In the genomic region with DNA sequence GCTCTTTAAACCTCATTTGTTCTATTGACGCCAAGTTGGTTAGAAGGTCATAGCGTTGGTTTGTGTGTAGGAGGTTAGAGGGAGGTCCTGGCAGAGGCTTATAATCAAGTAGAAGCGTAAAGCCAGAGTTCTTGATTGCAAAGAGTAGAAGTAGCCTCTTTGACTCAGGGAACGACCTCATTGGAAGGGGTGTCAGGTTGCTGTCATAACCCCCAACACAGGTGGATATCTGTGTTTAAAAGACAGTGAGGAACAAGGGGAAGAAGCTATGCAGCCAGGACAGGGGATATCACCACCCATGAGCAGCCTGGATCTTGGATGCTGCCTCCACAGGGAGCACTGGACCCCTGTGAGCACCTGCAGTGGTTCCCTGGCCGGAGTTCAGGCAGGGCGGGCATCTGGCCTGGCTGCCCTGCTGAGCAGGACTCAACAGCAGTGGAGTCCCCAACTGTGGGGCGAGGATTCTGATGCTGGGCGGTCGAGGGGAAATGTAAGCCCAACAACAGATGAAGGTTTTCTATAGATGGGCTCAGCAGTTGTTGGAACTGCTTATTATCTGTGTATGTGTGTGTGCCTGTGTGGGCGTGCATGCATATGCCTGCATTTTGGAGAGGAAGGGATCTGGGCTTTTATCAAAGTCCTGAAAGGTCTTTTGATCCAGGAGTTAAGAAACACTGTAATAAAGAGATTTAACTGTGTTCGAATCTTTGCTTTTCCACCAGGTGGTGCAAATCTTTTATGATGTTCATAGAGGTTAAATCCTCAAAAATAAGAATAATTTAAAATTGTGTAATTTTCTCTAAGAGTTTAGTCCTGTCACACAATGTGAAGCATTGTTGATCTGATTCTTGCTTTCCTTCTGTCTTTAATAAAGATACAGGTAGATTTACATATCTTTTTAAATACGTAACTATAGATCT, we compare ENCODE assay signal across 3 cellular contexts.
TF ChIP-seq lines count a peak whose summit lies in the region.

No MANE protein-coding gene starts in this region.

TF ChIP-seq in SK-N-SH, 30 proteins besides CTCF, POLR2A, EP300 and RAD21:
- TF ChIP-seq RFX5 (IDR thresholded peaks at IDR 0.05; ENCODE audit: low read length) (no peak), ELF1 (IDR thresholded peaks at IDR 0.05) (no peak), NRF1 (IDR thresholded peaks at IDR 0.05; ENCODE audit: low read depth, low read length) (no peak), FOSL2 (IDR thresholded peaks at IDR 0.05; ENCODE audit: borderline replicate concordance, low read depth) (no peak), TEAD4 (IDR thresholded peaks at IDR 0.05; ENCODE audit: borderline replicate concordance, insufficient read depth) (no peak), MEF2A (IDR thresholded peaks at IDR 0.05; ENCODE audit: borderline replicate concordance, low read depth) (no peak), TAF1 (IDR thresholded peaks at IDR 0.05; ENCODE audit: borderline replicate concordance, low read depth, low read length) (no peak), RXRA (IDR thresholded peaks at IDR 0.05; ENCODE audit: borderline replicate concordance, low read depth) (no peak), YY1 (IDR thresholded peaks at IDR 0.05; ENCODE audit: low read depth) (no peak), FOXM1 (IDR thresholded peaks at IDR 0.05; ENCODE audit: low read depth) (no peak), MXI1 (IDR thresholded peaks at IDR 0.05; ENCODE audit: low read depth, low read length) (no peak), FOXJ3 (CRISPR knock-in tag; IDR thresholded peaks at IDR 0.05) (no peak), SMC3 (IDR thresholded peaks at IDR 0.05; ENCODE audit: low read depth, low read length) (no peak), POLR2AphosphoS5 (IDR thresholded peaks at IDR 0.05; ENCODE audit: low read depth, low read length) (no peak)
- TF ChIP-seq, protein P1, sequence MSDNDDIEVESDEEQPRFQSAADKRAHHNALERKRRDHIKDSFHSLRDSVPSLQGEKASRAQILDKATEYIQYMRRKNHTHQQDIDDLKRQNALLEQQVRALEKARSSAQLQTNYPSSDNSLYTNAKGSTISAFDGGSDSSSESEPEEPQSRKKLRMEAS (IDR thresholded peaks at IDR 0.05; ENCODE audit: low read depth): no peak
- TF ChIP-seq, protein P2, sequence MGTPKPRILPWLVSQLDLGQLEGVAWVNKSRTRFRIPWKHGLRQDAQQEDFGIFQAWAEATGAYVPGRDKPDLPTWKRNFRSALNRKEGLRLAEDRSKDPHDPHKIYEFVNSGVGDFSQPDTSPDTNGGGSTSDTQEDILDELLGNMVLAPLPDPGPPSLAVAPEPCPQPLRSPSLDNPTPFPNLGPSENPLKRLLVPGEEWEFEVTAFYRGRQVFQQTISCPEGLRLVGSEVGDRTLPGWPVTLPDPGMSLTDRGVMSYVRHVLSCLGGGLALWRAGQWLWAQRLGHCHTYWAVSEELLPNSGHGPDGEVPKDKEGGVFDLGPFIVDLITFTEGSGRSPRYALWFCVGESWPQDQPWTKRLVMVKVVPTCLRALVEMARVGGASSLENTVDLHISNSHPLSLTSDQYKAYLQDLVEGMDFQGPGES (IDR thresholded peaks at IDR 0.05; ENCODE audit: low read depth, low read length): no peak

TF ChIP-seq in SK-N-SH treated with all-trans-retinoic acid at 6 μM for 48 hours, 23 proteins besides CTCF, POLR2A, EP300 and RAD21:
- TF ChIP-seq, protein P3, sequence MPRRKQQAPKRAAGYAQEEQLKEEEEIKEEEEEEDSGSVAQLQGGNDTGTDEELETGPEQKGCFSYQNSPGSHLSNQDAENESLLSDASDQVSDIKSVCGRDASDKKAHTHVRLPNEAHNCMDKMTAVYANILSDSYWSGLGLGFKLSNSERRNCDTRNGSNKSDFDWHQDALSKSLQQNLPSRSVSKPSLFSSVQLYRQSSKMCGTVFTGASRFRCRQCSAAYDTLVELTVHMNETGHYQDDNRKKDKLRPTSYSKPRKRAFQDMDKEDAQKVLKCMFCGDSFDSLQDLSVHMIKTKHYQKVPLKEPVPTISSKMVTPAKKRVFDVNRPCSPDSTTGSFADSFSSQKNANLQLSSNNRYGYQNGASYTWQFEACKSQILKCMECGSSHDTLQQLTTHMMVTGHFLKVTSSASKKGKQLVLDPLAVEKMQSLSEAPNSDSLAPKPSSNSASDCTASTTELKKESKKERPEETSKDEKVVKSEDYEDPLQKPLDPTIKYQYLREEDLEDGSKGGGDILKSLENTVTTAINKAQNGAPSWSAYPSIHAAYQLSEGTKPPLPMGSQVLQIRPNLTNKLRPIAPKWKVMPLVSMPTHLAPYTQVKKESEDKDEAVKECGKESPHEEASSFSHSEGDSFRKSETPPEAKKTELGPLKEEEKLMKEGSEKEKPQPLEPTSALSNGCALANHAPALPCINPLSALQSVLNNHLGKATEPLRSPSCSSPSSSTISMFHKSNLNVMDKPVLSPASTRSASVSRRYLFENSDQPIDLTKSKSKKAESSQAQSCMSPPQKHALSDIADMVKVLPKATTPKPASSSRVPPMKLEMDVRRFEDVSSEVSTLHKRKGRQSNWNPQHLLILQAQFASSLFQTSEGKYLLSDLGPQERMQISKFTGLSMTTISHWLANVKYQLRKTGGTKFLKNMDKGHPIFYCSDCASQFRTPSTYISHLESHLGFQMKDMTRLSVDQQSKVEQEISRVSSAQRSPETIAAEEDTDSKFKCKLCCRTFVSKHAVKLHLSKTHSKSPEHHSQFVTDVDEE (CRISPR knock-in tag; IDR thresholded peaks at IDR 0.05): no peak
- TF ChIP-seq RARB (CRISPR knock-in tag; IDR thresholded peaks at IDR 0.05) (no peak), SNAI2 (CRISPR knock-in tag; IDR thresholded peaks at IDR 0.05) (no peak), ISL1 (CRISPR knock-in tag; IDR thresholded peaks at IDR 0.05) (no peak), ZNF8 (CRISPR knock-in tag; IDR thresholded peaks at IDR 0.05) (no peak), OSR1 (CRISPR knock-in tag; IDR thresholded peaks at IDR 0.05) (no peak), ARNTL (CRISPR knock-in tag; IDR thresholded peaks at IDR 0.05; ENCODE audit: borderline replicate concordance, low read depth) (no peak), ZFP30 (CRISPR knock-in tag; IDR thresholded peaks at IDR 0.05) (no peak), PPARA (CRISPR knock-in tag; IDR thresholded peaks at IDR 0.05; ENCODE audit: borderline replicate concordance) (no peak), ZNF565 (CRISPR knock-in tag; conservative IDR thresholded peaks at IDR 0.05; ENCODE audit: low read depth) (no peak), ZNF70 (CRISPR knock-in tag; IDR thresholded peaks at IDR 0.05) (no peak)
- TF ChIP-seq, protein P4, sequence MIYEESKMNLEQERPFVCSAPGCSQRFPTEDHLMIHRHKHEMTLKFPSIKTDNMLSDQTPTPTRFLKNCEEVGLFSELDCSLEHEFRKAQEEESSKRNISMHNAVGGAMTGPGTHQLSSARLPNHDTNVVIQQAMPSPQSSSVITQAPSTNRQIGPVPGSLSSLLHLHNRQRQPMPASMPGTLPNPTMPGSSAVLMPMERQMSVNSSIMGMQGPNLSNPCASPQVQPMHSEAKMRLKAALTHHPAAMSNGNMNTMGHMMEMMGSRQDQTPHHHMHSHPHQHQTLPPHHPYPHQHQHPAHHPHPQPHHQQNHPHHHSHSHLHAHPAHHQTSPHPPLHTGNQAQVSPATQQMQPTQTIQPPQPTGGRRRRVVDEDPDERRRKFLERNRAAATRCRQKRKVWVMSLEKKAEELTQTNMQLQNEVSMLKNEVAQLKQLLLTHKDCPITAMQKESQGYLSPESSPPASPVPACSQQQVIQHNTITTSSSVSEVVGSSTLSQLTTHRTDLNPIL (CRISPR knock-in tag; IDR thresholded peaks at IDR 0.05; ENCODE audit: low read depth): no peak
- TF ChIP-seq, protein P5, sequence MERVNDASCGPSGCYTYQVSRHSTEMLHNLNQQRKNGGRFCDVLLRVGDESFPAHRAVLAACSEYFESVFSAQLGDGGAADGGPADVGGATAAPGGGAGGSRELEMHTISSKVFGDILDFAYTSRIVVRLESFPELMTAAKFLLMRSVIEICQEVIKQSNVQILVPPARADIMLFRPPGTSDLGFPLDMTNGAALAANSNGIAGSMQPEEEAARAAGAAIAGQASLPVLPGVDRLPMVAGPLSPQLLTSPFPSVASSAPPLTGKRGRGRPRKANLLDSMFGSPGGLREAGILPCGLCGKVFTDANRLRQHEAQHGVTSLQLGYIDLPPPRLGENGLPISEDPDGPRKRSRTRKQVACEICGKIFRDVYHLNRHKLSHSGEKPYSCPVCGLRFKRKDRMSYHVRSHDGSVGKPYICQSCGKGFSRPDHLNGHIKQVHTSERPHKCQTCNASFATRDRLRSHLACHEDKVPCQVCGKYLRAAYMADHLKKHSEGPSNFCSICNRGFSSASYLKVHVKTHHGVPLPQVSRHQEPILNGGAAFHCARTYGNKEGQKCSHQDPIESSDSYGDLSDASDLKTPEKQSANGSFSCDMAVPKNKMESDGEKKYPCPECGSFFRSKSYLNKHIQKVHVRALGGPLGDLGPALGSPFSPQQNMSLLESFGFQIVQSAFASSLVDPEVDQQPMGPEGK (CRISPR knock-in tag; IDR thresholded peaks at IDR 0.05; ENCODE audit: borderline replicate concordance): no peak
TF ChIP-seq in SK-N-SH treated with all-trans-retinoic acid at 6 μM for 48 hours: peak in this region for 0.

TF ChIP-seq in IMR-90, 13 proteins besides CTCF, POLR2A, EP300 and RAD21:
- TF ChIP-seq RCOR1 (IDR thresholded peaks at IDR 0.05; ENCODE audit: insufficient replicate concordance, low read length) (no peak), RFX5 (IDR thresholded peaks at IDR 0.05; ENCODE audit: low read depth, low read length) (no peak), NFE2L2 (IDR thresholded peaks at IDR 0.05; ENCODE audit: low read depth, low read length) (no peak), FOS (IDR thresholded peaks at IDR 0.05; ENCODE audit: low read depth, low read length) (no peak), CHD1 (IDR thresholded peaks at IDR 0.05; ENCODE audit: low read depth, low read length) (no peak), CEBPB (IDR thresholded peaks at IDR 0.05; ENCODE audit: low read depth, low read length) (no peak), BHLHE40 (IDR thresholded peaks at IDR 0.05; ENCODE audit: low read depth, low read length) (no peak), MAFK (IDR thresholded peaks at IDR 0.05; ENCODE audit: low read depth, low read length) (no peak), MAZ (IDR thresholded peaks at IDR 0.05; ENCODE audit: borderline replicate concordance, low read depth, low read length) (no peak), SMC3 (IDR thresholded peaks at IDR 0.05; ENCODE audit: low read depth, low read length) (no peak), MXI1 (IDR thresholded peaks at IDR 0.05; ENCODE audit: borderline replicate concordance, low read depth, low read length) (no peak)
- TF ChIP-seq, protein P6, sequence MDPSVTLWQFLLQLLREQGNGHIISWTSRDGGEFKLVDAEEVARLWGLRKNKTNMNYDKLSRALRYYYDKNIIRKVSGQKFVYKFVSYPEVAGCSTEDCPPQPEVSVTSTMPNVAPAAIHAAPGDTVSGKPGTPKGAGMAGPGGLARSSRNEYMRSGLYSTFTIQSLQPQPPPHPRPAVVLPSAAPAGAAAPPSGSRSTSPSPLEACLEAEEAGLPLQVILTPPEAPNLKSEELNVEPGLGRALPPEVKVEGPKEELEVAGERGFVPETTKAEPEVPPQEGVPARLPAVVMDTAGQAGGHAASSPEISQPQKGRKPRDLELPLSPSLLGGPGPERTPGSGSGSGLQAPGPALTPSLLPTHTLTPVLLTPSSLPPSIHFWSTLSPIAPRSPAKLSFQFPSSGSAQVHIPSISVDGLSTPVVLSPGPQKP (IDR thresholded peaks at IDR 0.05; ENCODE audit: borderline replicate concordance, low read depth, low read length): no peak
- TF ChIP-seq, protein P7, sequence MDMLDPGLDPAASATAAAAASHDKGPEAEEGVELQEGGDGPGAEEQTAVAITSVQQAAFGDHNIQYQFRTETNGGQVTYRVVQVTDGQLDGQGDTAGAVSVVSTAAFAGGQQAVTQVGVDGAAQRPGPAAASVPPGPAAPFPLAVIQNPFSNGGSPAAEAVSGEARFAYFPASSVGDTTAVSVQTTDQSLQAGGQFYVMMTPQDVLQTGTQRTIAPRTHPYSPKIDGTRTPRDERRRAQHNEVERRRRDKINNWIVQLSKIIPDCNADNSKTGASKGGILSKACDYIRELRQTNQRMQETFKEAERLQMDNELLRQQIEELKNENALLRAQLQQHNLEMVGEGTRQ (IDR thresholded peaks at IDR 0.05; ENCODE audit: low read depth, low read length): no peak
